Comparison of ENCODE assay signal across 1 cellular context in the genomic region with DNA sequence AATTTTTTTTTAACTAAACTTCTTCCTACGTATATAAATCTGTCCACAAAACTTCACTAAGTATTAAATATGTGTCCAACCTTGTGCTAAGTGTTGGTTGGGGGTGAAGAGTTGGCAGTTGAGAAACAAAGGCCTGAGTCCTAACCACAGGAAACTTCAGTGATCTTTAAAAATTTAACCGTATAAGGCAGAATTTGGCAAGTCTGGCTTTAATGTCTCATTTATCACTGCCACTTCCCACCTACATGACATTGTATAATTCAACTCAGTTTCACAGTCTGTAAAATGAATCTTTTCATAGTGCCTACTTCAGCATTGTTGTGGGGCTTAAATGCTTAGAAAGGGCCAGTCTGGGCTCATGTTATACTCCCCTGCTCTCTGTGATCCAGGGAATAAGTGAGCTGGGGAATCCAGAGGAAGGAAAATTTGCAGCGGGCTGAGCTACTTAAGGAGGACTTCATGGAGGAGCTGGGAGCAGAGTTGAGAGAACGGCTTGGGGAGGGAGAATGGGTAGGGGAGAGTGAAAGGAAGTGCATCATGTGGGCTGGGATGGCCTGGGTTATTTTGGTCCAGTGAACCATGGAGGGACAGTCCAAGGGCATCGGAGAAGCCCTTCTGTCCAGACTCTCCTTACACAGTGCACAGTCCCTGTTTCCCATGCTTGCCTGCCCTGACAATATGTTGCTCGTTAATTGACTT.
TF ChIP-seq lines count a peak whose summit lies in the region.

No MANE protein-coding gene starts in this region.

TF ChIP-seq in liver, 16 proteins besides CTCF, POLR2A, EP300 and RAD21 (continued from another document):
- TF ChIP-seq, protein P1, sequence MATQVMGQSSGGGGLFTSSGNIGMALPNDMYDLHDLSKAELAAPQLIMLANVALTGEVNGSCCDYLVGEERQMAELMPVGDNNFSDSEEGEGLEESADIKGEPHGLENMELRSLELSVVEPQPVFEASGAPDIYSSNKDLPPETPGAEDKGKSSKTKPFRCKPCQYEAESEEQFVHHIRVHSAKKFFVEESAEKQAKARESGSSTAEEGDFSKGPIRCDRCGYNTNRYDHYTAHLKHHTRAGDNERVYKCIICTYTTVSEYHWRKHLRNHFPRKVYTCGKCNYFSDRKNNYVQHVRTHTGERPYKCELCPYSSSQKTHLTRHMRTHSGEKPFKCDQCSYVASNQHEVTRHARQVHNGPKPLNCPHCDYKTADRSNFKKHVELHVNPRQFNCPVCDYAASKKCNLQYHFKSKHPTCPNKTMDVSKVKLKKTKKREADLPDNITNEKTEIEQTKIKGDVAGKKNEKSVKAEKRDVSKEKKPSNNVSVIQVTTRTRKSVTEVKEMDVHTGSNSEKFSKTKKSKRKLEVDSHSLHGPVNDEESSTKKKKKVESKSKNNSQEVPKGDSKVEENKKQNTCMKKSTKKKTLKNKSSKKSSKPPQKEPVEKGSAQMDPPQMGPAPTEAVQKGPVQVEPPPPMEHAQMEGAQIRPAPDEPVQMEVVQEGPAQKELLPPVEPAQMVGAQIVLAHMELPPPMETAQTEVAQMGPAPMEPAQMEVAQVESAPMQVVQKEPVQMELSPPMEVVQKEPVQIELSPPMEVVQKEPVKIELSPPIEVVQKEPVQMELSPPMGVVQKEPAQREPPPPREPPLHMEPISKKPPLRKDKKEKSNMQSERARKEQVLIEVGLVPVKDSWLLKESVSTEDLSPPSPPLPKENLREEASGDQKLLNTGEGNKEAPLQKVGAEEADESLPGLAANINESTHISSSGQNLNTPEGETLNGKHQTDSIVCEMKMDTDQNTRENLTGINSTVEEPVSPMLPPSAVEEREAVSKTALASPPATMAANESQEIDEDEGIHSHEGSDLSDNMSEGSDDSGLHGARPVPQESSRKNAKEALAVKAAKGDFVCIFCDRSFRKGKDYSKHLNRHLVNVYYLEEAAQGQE (IDR thresholded peaks at IDR 0.05), result no peak
- TF ChIP-seq, protein P2, sequence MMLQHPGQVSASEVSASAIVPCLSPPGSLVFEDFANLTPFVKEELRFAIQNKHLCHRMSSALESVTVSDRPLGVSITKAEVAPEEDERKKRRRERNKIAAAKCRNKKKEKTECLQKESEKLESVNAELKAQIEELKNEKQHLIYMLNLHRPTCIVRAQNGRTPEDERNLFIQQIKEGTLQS (IDR thresholded peaks at IDR 0.05), result no peak
- TF ChIP-seq FOXA1 (IDR thresholded peaks at IDR 0.05) (no peak), SP1 (IDR thresholded peaks at IDR 0.05) (no peak), FOXA2 (IDR thresholded peaks at IDR 0.05) (no peak), YY1 (IDR thresholded peaks at IDR 0.05) (no peak), TAF1 (conservative IDR thresholded peaks at IDR 0.05) (no peak), HNF4A (conservative IDR thresholded peaks at IDR 0.05) (no peak), NR2F2 (IDR thresholded peaks at IDR 0.05) (no peak)
- TF ChIP-seq, protein P3, sequence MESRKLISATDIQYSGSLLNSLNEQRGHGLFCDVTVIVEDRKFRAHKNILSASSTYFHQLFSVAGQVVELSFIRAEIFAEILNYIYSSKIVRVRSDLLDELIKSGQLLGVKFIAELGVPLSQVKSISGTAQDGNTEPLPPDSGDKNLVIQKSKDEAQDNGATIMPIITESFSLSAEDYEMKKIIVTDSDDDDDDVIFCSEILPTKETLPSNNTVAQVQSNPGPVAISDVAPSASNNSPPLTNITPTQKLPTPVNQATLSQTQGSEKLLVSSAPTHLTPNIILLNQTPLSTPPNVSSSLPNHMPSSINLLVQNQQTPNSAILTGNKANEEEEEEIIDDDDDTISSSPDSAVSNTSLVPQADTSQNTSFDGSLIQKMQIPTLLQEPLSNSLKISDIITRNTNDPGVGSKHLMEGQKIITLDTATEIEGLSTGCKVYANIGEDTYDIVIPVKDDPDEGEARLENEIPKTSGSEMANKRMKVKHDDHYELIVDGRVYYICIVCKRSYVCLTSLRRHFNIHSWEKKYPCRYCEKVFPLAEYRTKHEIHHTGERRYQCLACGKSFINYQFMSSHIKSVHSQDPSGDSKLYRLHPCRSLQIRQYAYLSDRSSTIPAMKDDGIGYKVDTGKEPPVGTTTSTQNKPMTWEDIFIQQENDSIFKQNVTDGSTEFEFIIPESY (IDR thresholded peaks at IDR 0.05), result no peak
